Comparison of ENCODE assay signal across 8 cellular contexts in genomic region chr7:25950488-25951413, GRCh38.
A peak's percentile ranks its signal among the peaks of the same experiment; 100 is the strongest.
DNase-seq lines count a peak whose midpoint lies in the region; ATAC-seq lines count a peak whose summit lies in the region.

No MANE protein-coding gene starts in this region.

- H3K4me3 Mint-ChIP-seq in activated CD4-positive, alpha-beta memory T cell treated with anti-CD3 and anti-CD28 coated beads, Interleukin-2, amount 10 ng/mL, durations not matched to agents 7 days and 5 days: peak overlapping the region; percentile 80

- no peaks in the 10 kb centered on the region for H3K9me3 ChIP-seq in BLaER1 treated with 17β-estradiol and CSF1 and Interleukin-3, amounts not matched to agents 10 nM and 100 nM (replicated peaks in 1 of 11)

- no peaks in the 10 kb centered on the region for H4K20me1 ChIP-seq in BLaER1 treated with 17β-estradiol and CSF1 and Interleukin-3, amounts not matched to agents 10 nM and 100 nM

- CTCF ChIA-PET in activated CD4-positive, alpha-beta memory T cell treated with anti-CD3 and anti-CD28 coated beads, Interleukin-2, amount 10 ng/mL, durations not matched to agents 7 days and 5 days (lab: Charles Lee): interaction anchor here (0.7 kb wide), 1 partner anchor 86 kb away, joined by 3 read pairs; no protein-coding TSS in a partner anchor

- H3K36me3 ChIP-seq in BLaER1 treated with 17β-estradiol and CSF1 and Interleukin-3, amounts not matched to agents 10 nM and 100 nM: no peaks in the 10 kb centered on the region

- H3K4me1 ChIP-seq in BLaER1 treated with 17β-estradiol and CSF1 and Interleukin-3, amounts not matched to agents 10 nM and 100 nM: peaks cover 16 to 44% (median 36%) of the 10 kb centered on the region in 10 experiments

- H3K27ac Mint-ChIP-seq in activated CD4-positive, alpha-beta memory T cell treated with anti-CD3 and anti-CD28 coated beads, Interleukin-2, amount 10 ng/mL, durations not matched to agents 7 days and 5 days: no peak overlapping the region

- ATAC-seq in HG03442 (IDR thresholded peaks at IDR 0.05; ENCODE audit: unreplicated experiment): peak; percentile 82

- H3K9ac ChIP-seq in BLaER1 treated with 17β-estradiol and CSF1 and Interleukin-3, amounts not matched to agents 10 nM and 100 nM: peak overlapping the region; percentile 67 to 81 (median 79)

- H3K4me3 ChIP-seq in BLaER1 treated with 17β-estradiol and CSF1 and Interleukin-3, amounts not matched to agents 10 nM and 100 nM: peak overlapping the region; percentile 63 to 80 (median 70)

- peaks cover 25% of the 10 kb centered on the region for H3K36me3 Mint-ChIP-seq in activated CD4-positive, alpha-beta memory T cell treated with anti-CD3 and anti-CD28 coated beads, Interleukin-2, amount 10 ng/mL, durations not matched to agents 7 days and 5 days (ENCODE audit: low read depth)

- H3K4me1 Mint-ChIP-seq in activated CD4-positive, alpha-beta memory T cell treated with anti-CD3 and anti-CD28 coated beads, Interleukin-2, amount 10 ng/mL, durations not matched to agents 7 days and 5 days: peaks cover 23% of the 10 kb centered on the region

- H3K27me3 ChIP-seq in BLaER1 treated with 17β-estradiol and CSF1 and Interleukin-3, amounts not matched to agents 10 nM and 100 nM: peaks cover 0 to 15% (median 0%) of the 10 kb centered on the region in 11 experiments; a peak in 6 of 22 replicates

- H3K4me2 ChIP-seq in BLaER1 treated with 17β-estradiol and CSF1 and Interleukin-3, amounts not matched to agents 10 nM and 100 nM: peak overlapping the region; percentile 95 to 98 (median 97)

- H3K27ac ChIP-seq in BLaER1 treated with 17β-estradiol and CSF1 and Interleukin-3, amounts not matched to agents 10 nM and 100 nM: peak overlapping the region in 10 of 11 experiments; percentile 53 to 78 (median 66); a peak in 18 of 22 replicates

- peaks cover 4% of the 10 kb centered on the region for H3K9me3 Mint-ChIP-seq in activated CD4-positive, alpha-beta memory T cell treated with anti-CD3 and anti-CD28 coated beads, Interleukin-2, amount 10 ng/mL, durations not matched to agents 7 days and 5 days

- H3K27me3 Mint-ChIP-seq in activated CD4-positive, alpha-beta memory T cell treated with anti-CD3 and anti-CD28 coated beads, Interleukin-2, amount 10 ng/mL, durations not matched to agents 7 days and 5 days: peaks cover 14% of the 10 kb centered on the region

- DNase-seq in GM19240 (ENCODE audit: insufficient read length, low spot score): peak; percentile 91
- peak; percentile 57 for DNase-seq in NCI-H524 treated with DMSO at 0.1 percent for 48 hours (lab: John Stamatoyannopoulos, UW)
- DNase-seq in activated CD4-positive, alpha-beta memory T cell treated with anti-CD3 and anti-CD28 coated beads, Interleukin-2, amount 10 ng/mL, durations not matched to agents 7 days and 5 days: peak; percentile 93
- peak; percentile 83 for DNase-seq in effector CD8-positive, alpha-beta T cell (lab: John Stamatoyannopoulos, UW)
- peak; percentile 75 for DNase-seq in medulla oblongata (ENCODE audit: extremely low spot score)
- DNase-seq in stimulated activated CD8-positive, alpha-beta memory T cell treated with anti-CD3 and anti-CD28 coated beads, Interleukin-12 subunit alpha, Interleukin-12 subunit beta, amount 100 ng/mL, for 1 hour (ENCODE audit: low read depth): peak; percentile 72

- POLR2A ChIA-PET in activated CD4-positive, alpha-beta memory T cell treated with anti-CD3 and anti-CD28 coated beads, Interleukin-2, amount 10 ng/mL, durations not matched to agents 7 days and 5 days (lab: Charles Lee): interaction anchor here (0.6 to 2.2 kb wide), 5 partner anchors 10 to 387 kb away, joined by 3 to 10 read pairs (median 3); no protein-coding TSS in a partner anchor

Comparison
In these comparisons a context has a peak if more than half of its experiments do, and no peak if none do; other contexts are left out.
1. Peak in every context shown above with its lines: DNase-seq, ATAC-seq, H3K4me3 ChIP-seq and H3K27ac ChIP-seq.